In the genomic region with DNA sequence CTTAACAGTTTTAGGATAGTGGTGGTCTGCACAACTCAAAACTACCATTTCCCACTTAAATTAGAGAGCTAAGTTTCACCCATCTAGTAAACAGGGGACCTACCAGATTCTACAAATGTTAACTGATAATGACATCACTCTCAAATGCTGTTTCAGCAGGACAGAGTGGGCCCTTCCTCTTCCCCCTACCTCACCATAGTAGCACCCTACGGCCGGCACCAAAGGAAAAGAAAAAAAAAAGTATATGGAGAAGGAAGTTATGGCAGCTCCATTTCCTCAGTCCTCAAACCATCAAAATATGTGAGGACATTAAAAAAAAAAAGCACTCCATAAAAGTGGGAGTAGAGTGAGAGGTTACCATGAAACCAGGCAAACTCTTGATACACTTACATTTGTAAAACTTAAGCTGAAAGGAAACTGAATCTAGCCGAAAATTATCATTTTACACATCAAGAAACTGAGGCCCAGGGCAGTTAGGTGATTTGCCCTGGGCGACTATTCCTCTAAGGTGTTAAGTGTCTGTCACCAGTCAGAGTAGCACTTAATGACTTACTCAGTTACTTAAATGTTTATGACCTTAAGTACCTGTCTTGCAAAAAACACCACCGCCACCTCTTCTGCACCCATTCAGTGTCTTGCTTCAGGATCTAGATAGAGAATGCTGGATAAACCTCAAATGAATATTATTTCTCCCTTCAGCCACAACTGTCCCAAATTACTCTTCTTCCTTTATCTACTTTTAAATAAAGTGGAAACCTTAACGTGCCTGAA, we compare ENCODE assay signal across 8 cellular contexts. TPM values are rescaled to one million over a fixed set of nuclear protein-coding genes. Genes with fewer than 3 reads are reported as not detected.
DNase-seq lines count a peak whose midpoint lies in the region; ATAC-seq and TF ChIP-seq lines count a peak whose summit lies in the region.

No MANE protein-coding gene starts in this region.

- H3K9me3 Mint-ChIP-seq in dendritic cell treated with granulocyte-macrophage colony-stimulating factor and Interleukin-4, amounts not matched to agents 40 ng/mL and 50 ng/mL, for 4 days, result no peaks in the 10 kb centered on the region
- H3K9me3 Mint-ChIP-seq in natural killer cell, result no peaks in the 10 kb centered on the region

- peak overlapping the region; percentile 91 for H3K4me3 Mint-ChIP-seq in dendritic cell treated with granulocyte-macrophage colony-stimulating factor and Interleukin-4, amounts not matched to agents 40 ng/mL and 50 ng/mL, for 4 days
- peak overlapping the region; percentile 99 for H3K4me3 Mint-ChIP-seq in natural killer cell

- H3K27ac Mint-ChIP-seq in dendritic cell treated with granulocyte-macrophage colony-stimulating factor and Interleukin-4, amounts not matched to agents 40 ng/mL and 50 ng/mL, for 4 days, result peak overlapping the region; percentile 94
- H3K27ac Mint-ChIP-seq in natural killer cell, result peak overlapping the region; percentile 98

- ATAC-seq in natural killer cell, result no peak

- H3K27me3 Mint-ChIP-seq in dendritic cell treated with granulocyte-macrophage colony-stimulating factor and Interleukin-4, amounts not matched to agents 40 ng/mL and 50 ng/mL, for 4 days, result no peaks in the 10 kb centered on the region
- peaks cover 0 to 5% of the 10 kb centered on the region in 2 donors for H3K27me3 Mint-ChIP-seq in natural killer cell (ENCODE audit: low read depth in 2 of 2)

- H3K4me1 Mint-ChIP-seq in dendritic cell treated with granulocyte-macrophage colony-stimulating factor and Interleukin-4, amounts not matched to agents 40 ng/mL and 50 ng/mL, for 4 days (ENCODE audit: low read depth), result peaks cover 65% of the 10 kb centered on the region
- peaks cover 87 to 88% of the 10 kb centered on the region in 2 donors for H3K4me1 Mint-ChIP-seq in natural killer cell

- peaks cover 60% of the 10 kb centered on the region for H3K36me3 Mint-ChIP-seq in dendritic cell treated with granulocyte-macrophage colony-stimulating factor and Interleukin-4, amounts not matched to agents 40 ng/mL and 50 ng/mL, for 4 days (ENCODE audit: low read depth)
- H3K36me3 Mint-ChIP-seq in natural killer cell, result peaks cover 9% of the 10 kb centered on the region

- DNase-seq in NCI-H146 (lab: John Stamatoyannopoulos, UW) (peak; percentile 26), NCI-H146 treated with DMSO at 0.1 percent for 48 hours (lab: John Stamatoyannopoulos, UW; ENCODE audit: unreplicated experiment) (no peak), NOMO-1 treated with DMSO at 0.1 percent for 48 hours (lab: John Stamatoyannopoulos, UW; ENCODE audit: unreplicated experiment) (peak; percentile 16), natural killer cell (no peak), NCI-H2196 (lab: John Stamatoyannopoulos, UW; ENCODE audit: unreplicated experiment) (no peak), T-helper 9 cell (no peak), hepatic stellate cell (ENCODE audit: low spot score) (no peak)

- intact Hi-C loops in dendritic cell treated with granulocyte-macrophage colony-stimulating factor and Interleukin-4, amounts not matched to agents 40 ng/mL and 50 ng/mL, for 4 days (cut with micrococcal nuclease), result loop anchor here (5.0 to 10.0 kb wide), 6 partner anchors 44 to 1991 kb away; a partner anchor contains a TSS
- intact Hi-C loops in natural killer cell (cut with micrococcal nuclease), result loop anchor here (5.0 to 10.0 kb wide), 3 partner anchors 41 to 731 kb away; no protein-coding TSS in a partner anchor

- TF ChIP-seq CTCF in natural killer cell (IDR thresholded peaks at IDR 0.05), result no peak

RNA-seq across cellular contexts. Expression of a gene that starts 2.7 kb away (rescaled TPM):
- total RNA-seq in natural killer cell, result 100 to 1,000 TPM; 104 to 114 (median 110) TPM

RNA-seq across cellular contexts. Expression of a gene that starts 56.7 kb away (rescaled TPM):
- 10 to 100 TPM; 17.7 to 19.9 (median 17.8) TPM for total RNA-seq in natural killer cell

Comparison
In these comparisons a context has a peak if more than half of its experiments do, and no peak if none do; other contexts are left out.
1. DNase-seq: peak in NCI-H146 (single experiment) and NOMO-1 treated with DMSO at 0.1 percent for 48 hours (single experiment); none in NCI-H146 treated with DMSO at 0.1 percent for 48 hours (single experiment), natural killer cell (single experiment), NCI-H2196 (single experiment), T-helper 9 cell (single experiment) and hepatic stellate cell (single experiment).